Comparison of ENCODE assay signal across 8 cellular contexts in genomic region chr20:18138266-18138582, GRCh38. TPM values are rescaled to one million over a fixed set of nuclear protein-coding genes. Genes with fewer than 3 reads are reported as not detected.
DNase-seq lines count a peak whose midpoint lies in the region; ATAC-seq and TF ChIP-seq lines count a peak whose summit lies in the region.

No MANE protein-coding gene starts in this region.

- ATAC-seq in HG03045 (IDR thresholded peaks at IDR 0.05; ENCODE audit: unreplicated experiment) = no peak

- H3K27ac ChIP-seq in effector memory CD4-positive, alpha-beta T cell (ENCODE audit: insufficient read depth, low read length, poor library complexity, severe bottlenecking) = peak overlapping the region; percentile 87

- peaks cover 15% of the 10 kb centered on the region for H3K36me3 Mint-ChIP-seq in activated naive CD4-positive, alpha-beta T cell treated with anti-CD3 and anti-CD28 coated beads for 36 hours (ENCODE audit: low read depth)
- peaks cover 3% of the 10 kb centered on the region for H3K36me3 Mint-ChIP-seq in neural crest cell (ENCODE audit: low read depth)

- peak overlapping the region; percentile 95 for H3K4me3 ChIP-seq in effector memory CD4-positive, alpha-beta T cell (ENCODE audit: insufficient read depth, low read depth, low read length, poor library complexity, severe bottlenecking)

- peak overlapping the region; percentile 75 for H3K4me3 Mint-ChIP-seq in activated naive CD4-positive, alpha-beta T cell treated with anti-CD3 and anti-CD28 coated beads for 36 hours
- H3K4me3 Mint-ChIP-seq in neural crest cell = peak overlapping the region; percentile 86

- no peaks in the 10 kb centered on the region for H3K27me3 ChIP-seq in effector memory CD4-positive, alpha-beta T cell (replicated peaks; ENCODE audit: control insufficient read depth, insufficient read depth, low read length, poor library complexity, severe bottlenecking)

- H3K36me3 ChIP-seq in effector memory CD4-positive, alpha-beta T cell (ENCODE audit: control insufficient read depth, insufficient read depth, low read length) = peaks cover 10% of the 10 kb centered on the region

- peaks cover 4% of the 10 kb centered on the region for H3K4me1 ChIP-seq in effector memory CD4-positive, alpha-beta T cell (ENCODE audit: control insufficient read depth, insufficient read depth, low read length, poor library complexity, severe bottlenecking)

- H3K27me3 Mint-ChIP-seq in activated naive CD4-positive, alpha-beta T cell treated with anti-CD3 and anti-CD28 coated beads for 36 hours (ENCODE audit: low read depth) = no peaks in the 10 kb centered on the region
- peaks cover 9% of the 10 kb centered on the region for H3K27me3 Mint-ChIP-seq in neural crest cell (ENCODE audit: low read depth)

- CTCF ChIA-PET in activated naive CD4-positive, alpha-beta T cell treated with anti-CD3 and anti-CD28 coated beads for 36 hours (lab: Charles Lee) = interaction anchor here (0.6 to 1.3 kb wide), 2 partner anchors 8 to 201 kb away, joined by 3 to 6 read pairs; no protein-coding TSS in a partner anchor

- no peaks in the 10 kb centered on the region for H3K9me3 Mint-ChIP-seq in activated naive CD4-positive, alpha-beta T cell treated with anti-CD3 and anti-CD28 coated beads for 36 hours
- no peaks in the 10 kb centered on the region for H3K9me3 Mint-ChIP-seq in neural crest cell

- no peaks in the 10 kb centered on the region for H3K9me3 ChIP-seq in effector memory CD4-positive, alpha-beta T cell (ENCODE audit: control insufficient read depth, low read length)

- no peak for DNase-seq in activated naive CD4-positive, alpha-beta T cell treated with anti-CD3 and anti-CD28 coated beads for 36 hours
- DNase-seq in activated naive CD4-positive, alpha-beta T cell treated with anti-CD3 and anti-CD28 coated beads, Interleukin-2, amount 50 U/mL, for 16 hours = no peak
- DNase-seq in NCI-H748 treated with DMSO at 0.1 percent for 48 hours (lab: John Stamatoyannopoulos, UW) (peak; percentile 68), neural crest cell (ENCODE audit: low read depth, low spot score) (no peak), NCI-H2107 treated with DMSO at 0.1 percent for 48 hours (lab: John Stamatoyannopoulos, UW; ENCODE audit: unreplicated experiment) (no peak), AG08396 (ENCODE audit: low spot score) (no peak)
- DNase-seq in effector memory CD4-positive, alpha-beta T cell = no peak

- peak overlapping the region; percentile 73 for H3K27ac Mint-ChIP-seq in activated naive CD4-positive, alpha-beta T cell treated with anti-CD3 and anti-CD28 coated beads for 36 hours
- peak overlapping the region; percentile 44 for H3K27ac Mint-ChIP-seq in neural crest cell (ENCODE audit: unreplicated experiment)

- peaks cover 31% of the 10 kb centered on the region for H3K4me1 Mint-ChIP-seq in activated naive CD4-positive, alpha-beta T cell treated with anti-CD3 and anti-CD28 coated beads for 36 hours (ENCODE audit: low read depth)
- peaks cover 25% of the 10 kb centered on the region for H3K4me1 Mint-ChIP-seq in neural crest cell

- intact Hi-C loops in activated naive CD4-positive, alpha-beta T cell treated with anti-CD3 and anti-CD28 coated beads for 36 hours (cut with micrococcal nuclease) = loop anchor here (2.0 to 10.0 kb wide), 5 partner anchors 139 to 1877 kb away; partner anchors contain the start of genes KIF16B and NAA20

- TF ChIP-seq CTCF in neural crest cell (conservative IDR thresholded peaks at IDR 0.05) = no peak

RNA-seq across cellular contexts. Expression of gene KAT14, which starts 0.6 kb away (rescaled TPM):
- total RNA-seq in activated naive CD4-positive, alpha-beta T cell treated with anti-CD3 and anti-CD28 coated beads for 36 hours = 10 to 100 TPM; 10.3 to 12.9 TPM
- 30.7 and 31.9 TPM in 2 replicates for total RNA-seq in neural crest cell

RNA-seq across cellular contexts. Expression of gene PET117, which starts 0.6 kb away (rescaled TPM):
- 10 to 100 TPM; 16.7 to 17.9 TPM for total RNA-seq in activated naive CD4-positive, alpha-beta T cell treated with anti-CD3 and anti-CD28 coated beads for 36 hours
- 17.8 and 18.7 TPM in 2 replicates for total RNA-seq in neural crest cell
